In genomic region chr13:112942689-112943308, GRCh38 we compare ENCODE assay signal across 8 cellular contexts. TPM values are rescaled to one million over a fixed set of nuclear protein-coding genes. Genes with fewer than 3 reads are reported as not detected.
DNase-seq lines count a peak whose midpoint lies in the region; ATAC-seq and TF ChIP-seq lines count a peak whose summit lies in the region.

No MANE protein-coding gene starts in this region.

- H3K27ac ChIP-seq in cardiac muscle cell (no peak overlapping the region), ovary (no peak overlapping the region), thymus (ENCODE audit: low read depth) (no peak overlapping the region)

- no peaks in the 10 kb centered on the region for H3K36me3 ChIP-seq in cardiac muscle cell
- no peaks in the 10 kb centered on the region for H3K36me3 ChIP-seq in ovary
- H3K36me3 ChIP-seq in thymus (ENCODE audit: control insufficient read depth, insufficient read depth), result no peaks in the 10 kb centered on the region

- intact Hi-C loops in ovary (cut with DNase I), result loop anchor here in 2 of 4 donors (5.0 to 10.0 kb wide), 2 partner anchors 90 to 462 kb away; no protein-coding TSS in a partner anchor

- peaks cover 5% of the 10 kb centered on the region for H3K27me3 ChIP-seq in cardiac muscle cell
- H3K27me3 ChIP-seq in ovary, result no peaks in the 10 kb centered on the region
- peaks cover 17% of the 10 kb centered on the region for H3K27me3 ChIP-seq in thymus (ENCODE audit: control insufficient read depth, insufficient read depth)

- no peak for TF ChIP-seq POLR2A in ovary (IDR thresholded peaks at IDR 0.05)

- DNase-seq in GM10266 (ENCODE audit: extremely low spot score) (peak; percentile 95), NCI-H1092 (lab: John Stamatoyannopoulos, UW) (peak; percentile 99), SKM-1 treated with dmso at 0.1 percent for 144 hours (lab: John Stamatoyannopoulos, UW; ENCODE audit: unreplicated experiment) (peak; percentile 81), cardiac muscle cell (ENCODE audit: low read depth in 1 of 2, low spot score in 1 of 2) (peak; percentile 95 to 97), ovary (peak; percentile 92 to 97 (median 96))
- peak; percentile 96 for DNase-seq in activated naive CD8-positive, alpha-beta T cell treated with anti-CD3 and anti-CD28 coated beads, Interleukin-2, amount 50 U/mL, for 16 hours (ENCODE audit: low read depth, low spot score)

- peak; percentile 92 for ATAC-seq in HG02623 (IDR thresholded peaks at IDR 0.05; ENCODE audit: unreplicated experiment)

- H3K4me3 ChIP-seq in cardiac muscle cell (peak overlapping the region; percentile 35), ovary (peak overlapping the region; percentile 42), thymus (ENCODE audit: low read length) (peak overlapping the region; percentile 45)

- peak; percentile 98 for TF ChIP-seq CTCF in GM10266 (IDR thresholded peaks at IDR 0.05; ENCODE audit: control insufficient read depth, insufficient read depth, low read depth, missing control alignments)
- TF ChIP-seq CTCF in cardiac muscle cell (IDR thresholded peaks at IDR 0.05; ENCODE audit: low read depth, low read length), result peak; percentile 98
- TF ChIP-seq CTCF in ovary (IDR thresholded peaks at IDR 0.05), result peak; percentile 73 to 92 (median 78)

- no peaks in the 10 kb centered on the region for H3K4me1 ChIP-seq in cardiac muscle cell (ENCODE audit: low read depth)
- peaks cover 5% of the 10 kb centered on the region for H3K4me1 ChIP-seq in ovary (ENCODE audit: insufficient read depth)
- peaks cover 5% of the 10 kb centered on the region for H3K4me1 ChIP-seq in thymus (ENCODE audit: control insufficient read depth, insufficient read depth, low read length)

- TF ChIP-seq EP300 in ovary (IDR thresholded peaks at IDR 0.05), result no peak

- H3K9me3 ChIP-seq in cardiac muscle cell (ENCODE audit: low read depth), result no peaks in the 10 kb centered on the region
- no peaks in the 10 kb centered on the region for H3K9me3 ChIP-seq in ovary
- H3K9me3 ChIP-seq in thymus (ENCODE audit: control insufficient read depth), result no peaks in the 10 kb centered on the region

- WGBS in ovary, 3 donors, result 0 to 2% (median 1%) methylated on average over 18 of the region's 18 CpGs
- 2% methylated on average over 18 of the region's 18 CpGs for whole genome bisulfite sequencing in thymus

RNA-seq across cellular contexts. Expression of gene MCF2L, which starts 26.2 kb away (rescaled TPM):
- total RNA-seq in cardiac muscle cell (32.0 and 38.6 TPM in 2 replicates), ovary (10 to 100 TPM in 3 of 7 donors, 1 to 10 TPM in 4; 6.7 to 22.2 (median 8.7) TPM)
- polyA plus RNA-seq in cardiac muscle cell (23.7 and 27.6 TPM in 2 replicates), ovary (10 to 100 TPM in 1 of 2 donors, 1 to 10 TPM in 1; 5.6 to 10.8 TPM), thymus (28.6 TPM)
